20 cellular contexts compared by ENCODE assay signal in genomic region chr5:146516151-146516475, GRCh38. TPM values are rescaled to one million over a fixed set of nuclear protein-coding genes. Genes with fewer than 3 reads are reported as not detected.
DNase-seq lines count a peak whose midpoint lies in the region; ATAC-seq and TF ChIP-seq lines count a peak whose summit lies in the region.
"Had no signal": no experiment of that assay in that cellular context is flagged by ENCODE, and none has a peak within 500 bp of the region (broad histone marks: within the 10 kb centered on the region; RNA-seq: fewer than 3 reads in every experiment).

TSS of gene GPR151 (minus strand) at chr5:146516190. CDS start at chr5:146516113, 77 bp downstream.

- TF ChIP-seq CTCF in fibroblast of mammary gland (conservative IDR thresholded peaks at IDR 0.05; ENCODE audit: control insufficient read depth, insufficient read depth, low read depth, low read length): no peak

- peaks cover 8% of the 10 kb centered on the region for H3K27me3 Mint-ChIP-seq in stimulated activated naive CD8-positive, alpha-beta T cell treated with anti-CD3 and anti-CD28 coated beads, Interleukin-15, amount 100 ng/mL, for 72 hours
- no peaks in the 10 kb centered on the region for H3K27me3 Mint-ChIP-seq in effector memory CD8-positive, alpha-beta T cell
- H3K27me3 Mint-ChIP-seq in activated CD4-positive, alpha-beta memory T cell treated with anti-CD3 and anti-CD28 coated beads for 36 hours: no peaks in the 10 kb centered on the region

- no peak within 1 kb of the TSS for H3K4me3 ChIP-seq in fibroblast of mammary gland (ENCODE audit: control insufficient read depth, low read depth, low read length)
- H3K4me3 ChIP-seq: HAP-1, right atrium auricular region had no signal

- CTCF ChIA-PET in activated CD4-positive, alpha-beta memory T cell treated with anti-CD3 and anti-CD28 coated beads for 36 hours (lab: Charles Lee): interaction anchor here (1.0 to 5.5 kb wide), 4 partner anchors 11 to 673 kb away, joined by 3 to 23 read pairs (median 4); no protein-coding TSS in a partner anchor

- H3K9me3 Mint-ChIP-seq in stimulated activated naive CD8-positive, alpha-beta T cell treated with anti-CD3 and anti-CD28 coated beads, Interleukin-15, amount 100 ng/mL, for 72 hours: no peaks in the 10 kb centered on the region
- no peaks in the 10 kb centered on the region for H3K9me3 Mint-ChIP-seq in effector memory CD8-positive, alpha-beta T cell
- no peaks in the 10 kb centered on the region for H3K9me3 Mint-ChIP-seq in activated CD4-positive, alpha-beta memory T cell treated with anti-CD3 and anti-CD28 coated beads for 36 hours
- H3K9me3 Mint-ChIP-seq: stimulated activated effector memory CD8-positive, alpha-beta T cell treated with anti-CD3 and anti-CD28 coated beads, Interleukin-12 subunit alpha, Interleukin-12 subunit beta, amount 100 ng/mL, for 72 hours had no signal

- ATAC-seq in stimulated activated naive CD8-positive, alpha-beta T cell treated with anti-CD3 and anti-CD28 coated beads, Interleukin-15, amount 100 ng/mL, for 72 hours: peak; percentile 39
- no peak for ATAC-seq in stimulated activated naive CD8-positive, alpha-beta T cell treated with anti-CD3 and anti-CD28 coated beads, Interleukin-15, Interleukin-2, amounts not matched to agents 100 U/mL and 50 U/mL, for 24 hours
- no peak for ATAC-seq in effector memory CD8-positive, alpha-beta T cell (replicated peaks)
- no peak for ATAC-seq in GM18511 (IDR thresholded peaks at IDR 0.05; ENCODE audit: unreplicated experiment)
- ATAC-seq: stimulated activated effector memory CD8-positive, alpha-beta T cell treated with anti-CD3 and anti-CD28 coated beads, Interleukin-12 subunit alpha, Interleukin-12 subunit beta, amount 100 ng/mL, for 72 hours had no signal

- no peak within 1 kb of the TSS for H3K4me3 Mint-ChIP-seq in stimulated activated naive CD8-positive, alpha-beta T cell treated with anti-CD3 and anti-CD28 coated beads, Interleukin-15, amount 100 ng/mL, for 72 hours
- no peak within 1 kb of the TSS for H3K4me3 Mint-ChIP-seq in effector memory CD8-positive, alpha-beta T cell
- H3K4me3 Mint-ChIP-seq in activated CD4-positive, alpha-beta memory T cell treated with anti-CD3 and anti-CD28 coated beads for 36 hours: no peak within 1 kb of the TSS
- H3K4me3 Mint-ChIP-seq: B cell; stimulated activated effector memory CD8-positive, alpha-beta T cell treated with anti-CD3 and anti-CD28 coated beads, Interleukin-12 subunit alpha, Interleukin-12 subunit beta, amount 100 ng/mL, for 72 hours had no signal

- POLR2A ChIA-PET in activated CD4-positive, alpha-beta memory T cell treated with anti-CD3 and anti-CD28 coated beads for 36 hours (lab: Charles Lee): no interaction called here

- H3K4me1 Mint-ChIP-seq in stimulated activated naive CD8-positive, alpha-beta T cell treated with anti-CD3 and anti-CD28 coated beads, Interleukin-15, amount 100 ng/mL, for 72 hours: no peaks in the 10 kb centered on the region
- peaks cover 3 to 6% of the 10 kb centered on the region in 2 donors for H3K4me1 Mint-ChIP-seq in effector memory CD8-positive, alpha-beta T cell (ENCODE audit: low read depth in 2 of 2)
- no peaks in the 10 kb centered on the region for H3K4me1 Mint-ChIP-seq in activated CD4-positive, alpha-beta memory T cell treated with anti-CD3 and anti-CD28 coated beads for 36 hours (ENCODE audit: low read depth)

- intact Hi-C loops in activated CD4-positive, alpha-beta memory T cell treated with anti-CD3 and anti-CD28 coated beads for 36 hours (cut with micrococcal nuclease): no loop called here

- DNase-seq in stimulated activated naive CD8-positive, alpha-beta T cell treated with anti-CD3 and anti-CD28 coated beads, Interleukin-15, amount 100 ng/mL, for 72 hours: no peak
- no peak for DNase-seq in stimulated activated naive CD8-positive, alpha-beta T cell treated with anti-CD3 and anti-CD28 coated beads, Interleukin-15, Interleukin-2, amounts not matched to agents 100 U/mL and 50 U/mL, for 24 hours
- peak; percentile 9 for DNase-seq in NCI-H526 treated with DMSO at 0.1 percent for 48 hours (lab: John Stamatoyannopoulos, UW)
- DNase-seq in fibroblast of mammary gland (ENCODE audit: low read depth): peak; percentile 3
- no peak for DNase-seq in effector memory CD8-positive, alpha-beta T cell
- DNase-seq in HK-2 (ENCODE audit: unreplicated experiment): no peak
- no peak for DNase-seq in activated CD4-positive, alpha-beta memory T cell treated with anti-CD3 and anti-CD28 coated beads for 36 hours
- DNase-seq: aorta; kidney glomerular epithelial cell; NCI-H1092 treated with DMSO at 0.1 percent for 48 hours; NCI-H774; stimulated activated CD4-positive, alpha-beta T cell treated with anti-CD3 and anti-CD28 coated beads, Interleukin-4, amount 100 ng/mL, for 1 hour had no signal

- H3K27ac Mint-ChIP-seq in stimulated activated naive CD8-positive, alpha-beta T cell treated with anti-CD3 and anti-CD28 coated beads, Interleukin-15, amount 100 ng/mL, for 72 hours: peak within 1 kb of the TSS in 1 of 2 donors; percentile 12
- H3K27ac Mint-ChIP-seq in effector memory CD8-positive, alpha-beta T cell: no peak within 1 kb of the TSS
- H3K27ac Mint-ChIP-seq in activated CD4-positive, alpha-beta memory T cell treated with anti-CD3 and anti-CD28 coated beads for 36 hours: no peak within 1 kb of the TSS
- H3K27ac Mint-ChIP-seq: B cell; stimulated activated effector memory CD8-positive, alpha-beta T cell treated with anti-CD3 and anti-CD28 coated beads, Interleukin-12 subunit alpha, Interleukin-12 subunit beta, amount 100 ng/mL, for 72 hours had no signal

- peaks cover 16% of the 10 kb centered on the region for H3K36me3 Mint-ChIP-seq in effector memory CD8-positive, alpha-beta T cell (ENCODE audit: insufficient read depth)
- peaks cover 2% of the 10 kb centered on the region for H3K36me3 Mint-ChIP-seq in activated CD4-positive, alpha-beta memory T cell treated with anti-CD3 and anti-CD28 coated beads for 36 hours

RNA-seq across cellular contexts. Expression of gene GPR151, which starts in this region (rescaled TPM):
- not detected for total RNA-seq in activated CD4-positive, alpha-beta memory T cell treated with anti-CD3 and anti-CD28 coated beads for 36 hours
- total RNA-seq: B cell, glomerular endothelial cell, HT-29, myocyte, right atrium auricular region had no signal

Comparison
In these comparisons a context has a peak if more than half of its experiments do, and no peak if none do; other contexts are left out.
1. DNase-seq: peak in NCI-H526 treated with DMSO at 0.1 percent for 48 hours (single experiment) and fibroblast of mammary gland (single experiment); none in stimulated activated naive CD8-positive, alpha-beta T cell treated with anti-CD3 and anti-CD28 coated beads, Interleukin-15, amount 100 ng/mL, for 72 hours (0 of 2), stimulated activated naive CD8-positive, alpha-beta T cell treated with anti-CD3 and anti-CD28 coated beads, Interleukin-15, Interleukin-2, amounts not matched to agents 100 U/mL and 50 U/mL, for 24 hours (single experiment), effector memory CD8-positive, alpha-beta T cell (0 of 3), HK-2 (single experiment) and activated CD4-positive, alpha-beta memory T cell treated with anti-CD3 and anti-CD28 coated beads for 36 hours (single experiment).